ENCODE assay signal across 1 cellular context in the genomic region with DNA sequence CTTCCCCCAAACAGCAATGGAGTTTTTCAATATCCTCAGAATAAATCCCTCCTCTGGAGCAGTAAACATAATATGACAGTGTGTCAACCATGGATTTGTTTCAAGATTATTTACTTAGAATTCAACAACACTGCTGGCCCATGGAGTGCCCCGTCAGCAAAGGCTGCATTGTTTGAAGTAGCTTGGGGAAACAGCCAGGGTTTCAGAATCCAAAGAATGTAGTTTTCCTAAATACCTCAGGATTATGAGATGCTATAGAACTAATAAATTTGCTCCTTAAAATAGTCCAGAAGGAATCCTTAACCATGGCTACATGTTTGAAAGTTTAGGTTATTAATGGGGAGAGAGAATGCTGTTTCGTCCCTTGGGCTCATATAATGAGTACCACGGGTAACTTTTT.
TF ChIP-seq lines count a peak whose summit lies in the region.

No MANE protein-coding gene starts in this region.

TF ChIP-seq in IMR-90, 13 proteins besides CTCF, POLR2A, EP300 and RAD21 (continued from another document):
- TF ChIP-seq, protein P1, sequence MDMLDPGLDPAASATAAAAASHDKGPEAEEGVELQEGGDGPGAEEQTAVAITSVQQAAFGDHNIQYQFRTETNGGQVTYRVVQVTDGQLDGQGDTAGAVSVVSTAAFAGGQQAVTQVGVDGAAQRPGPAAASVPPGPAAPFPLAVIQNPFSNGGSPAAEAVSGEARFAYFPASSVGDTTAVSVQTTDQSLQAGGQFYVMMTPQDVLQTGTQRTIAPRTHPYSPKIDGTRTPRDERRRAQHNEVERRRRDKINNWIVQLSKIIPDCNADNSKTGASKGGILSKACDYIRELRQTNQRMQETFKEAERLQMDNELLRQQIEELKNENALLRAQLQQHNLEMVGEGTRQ (IDR thresholded peaks at IDR 0.05; ENCODE audit: low read depth, low read length), result no peak
- no peak for TF ChIP-seq RFX5 (IDR thresholded peaks at IDR 0.05; ENCODE audit: low read depth, low read length)
- TF ChIP-seq RCOR1 (IDR thresholded peaks at IDR 0.05; ENCODE audit: insufficient replicate concordance, low read length), result no peak
- TF ChIP-seq, protein P2, sequence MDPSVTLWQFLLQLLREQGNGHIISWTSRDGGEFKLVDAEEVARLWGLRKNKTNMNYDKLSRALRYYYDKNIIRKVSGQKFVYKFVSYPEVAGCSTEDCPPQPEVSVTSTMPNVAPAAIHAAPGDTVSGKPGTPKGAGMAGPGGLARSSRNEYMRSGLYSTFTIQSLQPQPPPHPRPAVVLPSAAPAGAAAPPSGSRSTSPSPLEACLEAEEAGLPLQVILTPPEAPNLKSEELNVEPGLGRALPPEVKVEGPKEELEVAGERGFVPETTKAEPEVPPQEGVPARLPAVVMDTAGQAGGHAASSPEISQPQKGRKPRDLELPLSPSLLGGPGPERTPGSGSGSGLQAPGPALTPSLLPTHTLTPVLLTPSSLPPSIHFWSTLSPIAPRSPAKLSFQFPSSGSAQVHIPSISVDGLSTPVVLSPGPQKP (IDR thresholded peaks at IDR 0.05; ENCODE audit: borderline replicate concordance, low read depth, low read length), result no peak
- no peak for TF ChIP-seq BHLHE40 (IDR thresholded peaks at IDR 0.05; ENCODE audit: low read depth, low read length)
- TF ChIP-seq SMC3 (IDR thresholded peaks at IDR 0.05; ENCODE audit: low read depth, low read length), result no peak
- no peak for TF ChIP-seq CHD1 (IDR thresholded peaks at IDR 0.05; ENCODE audit: low read depth, low read length)
- no peak for TF ChIP-seq MXI1 (IDR thresholded peaks at IDR 0.05; ENCODE audit: borderline replicate concordance, low read depth, low read length)
- TF ChIP-seq FOS (IDR thresholded peaks at IDR 0.05; ENCODE audit: low read depth, low read length), result no peak
- no peak for TF ChIP-seq MAFK (IDR thresholded peaks at IDR 0.05; ENCODE audit: low read depth, low read length)
